In the genomic region with DNA sequence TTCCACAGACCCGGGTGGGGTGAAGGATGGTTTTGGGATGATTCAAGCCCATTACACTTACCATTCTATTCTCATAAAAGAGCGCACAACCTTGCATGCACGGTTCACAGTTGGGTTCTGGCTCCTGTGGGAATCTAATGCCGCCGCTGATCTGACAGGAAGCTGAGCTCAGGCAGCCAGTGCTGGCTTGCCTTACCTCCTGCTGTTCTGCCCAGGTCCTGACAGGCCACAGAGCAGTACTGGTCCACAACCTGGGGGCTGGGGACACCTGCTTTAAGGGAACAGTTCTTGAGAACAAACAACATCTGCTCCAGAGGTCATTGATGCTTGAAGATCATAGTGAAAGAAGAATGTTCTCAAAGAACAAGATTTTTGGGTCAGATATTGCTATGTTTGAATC, we compare ENCODE assay signal across 14 cellular contexts. TPM values are rescaled to one million over a fixed set of nuclear protein-coding genes. Genes with fewer than 3 reads are reported as not detected.
A peak's percentile ranks its signal among the peaks of the same experiment; 100 is the strongest.
DNase-seq lines count a peak whose midpoint lies in the region; ATAC-seq and TF ChIP-seq lines count a peak whose summit lies in the region.
"Had no signal": no experiment of that assay in that cellular context is flagged by ENCODE, and none has a peak within 500 bp of the region (broad histone marks: within the 10 kb centered on the region; RNA-seq: fewer than 3 reads in every experiment).

No MANE protein-coding gene starts in this region.

- H3K4me1 Mint-ChIP-seq in H9 (peaks cover 6 to 7% of the 10 kb centered on the region in 2 experiments), naive B cell (peaks cover 36 to 82% (median 81%) of the 10 kb centered on the region in 3 donors)
- H3K4me1 Mint-ChIP-seq: stimulated activated naive CD8-positive, alpha-beta T cell treated with anti-CD3 and anti-CD28 coated beads, Interleukin-15, amount 100 ng/mL, for 72 hours had no signal

- H3K4me2 ChIP-seq in H9 (ENCODE audit: insufficient read depth, insufficient read length, low read length) = no peak overlapping the region

- no peak overlapping the region for H2BK120ac ChIP-seq in H9 (ENCODE audit: low read depth, low read length, poor library complexity, severe bottlenecking)

- H2BK20ac ChIP-seq in H9 (ENCODE audit: low read depth, low read length, poor library complexity, severe bottlenecking) = no peak overlapping the region

- H2AFZ ChIP-seq in H9 (ENCODE audit: low read length) = no peak overlapping the region

- H3K27me3 Mint-ChIP-seq in H9 (ENCODE audit: low read depth) (peaks cover 6% of the 10 kb centered on the region), naive B cell (no peaks in the 10 kb centered on the region)

- H3K79me2 ChIP-seq in H9 (ENCODE audit: insufficient read depth, low read length) = no peaks in the 10 kb centered on the region

- H2BK5ac ChIP-seq in H9 (ENCODE audit: insufficient read length, low read length) = no peak overlapping the region

- H3K27ac Mint-ChIP-seq in H9 (no peak overlapping the region; a peak in 1 of 7 replicates), naive B cell (peak overlapping the region; percentile 32 to 93 (median 76))
- H3K27ac Mint-ChIP-seq: CD4-positive, alpha-beta T cell; stimulated activated naive CD8-positive, alpha-beta T cell treated with anti-CD3 and anti-CD28 coated beads, Interleukin-15, amount 100 ng/mL, for 72 hours had no signal

- no peak overlapping the region for H3K18ac ChIP-seq in H9 (ENCODE audit: insufficient read length, low read depth, low read length)

- no peak overlapping the region for H2BK12ac ChIP-seq in H9 (ENCODE audit: insufficient read length, low read depth, low read length)

- H4K5ac ChIP-seq in H9 (ENCODE audit: insufficient read length, low read depth, low read length) = no peak overlapping the region

- H3K23ac ChIP-seq in H9 (ENCODE audit: insufficient read length, low read depth, low read length) = no peak overlapping the region

- peak; percentile 53 for DNase-seq in H9
- DNase-seq in NAMALWA (ENCODE audit: low spot score) = peak; percentile 20
- DNase-seq in naive B cell = no peak
- no peak for DNase-seq in left lobe of liver (ENCODE audit: low spot score)
- DNase-seq in NCI-H2081 treated with DMSO at 0.1 percent for 48 hours (lab: John Stamatoyannopoulos, UW) = no peak
- no peak for DNase-seq in NCI-H748 (lab: John Stamatoyannopoulos, UW; ENCODE audit: unreplicated experiment)
- DNase-seq: activated effector memory CD4-positive, alpha-beta T cell treated with anti-CD3 and anti-CD28 coated beads, Interleukin-2, amount 50 U/mL, for 16 hours; CD4-positive, alpha-beta T cell; stimulated activated naive CD8-positive, alpha-beta T cell treated with anti-CD3 and anti-CD28 coated beads, Interleukin-15, amount 100 ng/mL, for 72 hours had no signal

- H3K36me3 Mint-ChIP-seq in H9 (ENCODE audit: insufficient read depth in 1 of 3, low read depth in 3 of 3) = no peaks in the 10 kb centered on the region
- H3K36me3 Mint-ChIP-seq in naive B cell = no peaks in the 10 kb centered on the region

- no peak overlapping the region for H3K9ac ChIP-seq in H9 (ENCODE audit: extremely low read depth, insufficient read length, low read length)

- no peaks in the 10 kb centered on the region for H4K20me1 ChIP-seq in H9 (ENCODE audit: control insufficient read depth, insufficient read depth, insufficient read length)

- ATAC-seq in GM18909 (IDR thresholded peaks at IDR 0.05; ENCODE audit: poor library complexity, unreplicated experiment) (peak; percentile 67), naive B cell (ENCODE audit: low read depth in 2 of 2) (peak; percentile 68 to 71), left lobe of liver (no peak)
- ATAC-seq: stimulated activated naive CD8-positive, alpha-beta T cell treated with anti-CD3 and anti-CD28 coated beads, Interleukin-15, amount 100 ng/mL, for 72 hours had no signal

- H3K79me1 ChIP-seq in H9 (ENCODE audit: insufficient read depth, low read depth, low read length, poor library complexity, severe bottlenecking) = no peaks in the 10 kb centered on the region

- H3K4me3 Mint-ChIP-seq in H9 (no peak overlapping the region), naive B cell (peak overlapping the region; percentile 70 to 92 (median 86))
- H3K4me3 Mint-ChIP-seq: CD4-positive, alpha-beta T cell; dendritic cell treated with granulocyte-macrophage colony-stimulating factor and Interleukin-4, amounts not matched to agents 40 ng/mL and 50 ng/mL, for 4 days; stimulated activated naive CD8-positive, alpha-beta T cell treated with anti-CD3 and anti-CD28 coated beads, Interleukin-15, amount 100 ng/mL, for 72 hours had no signal

- H3K27ac ChIP-seq in H9 (ENCODE audit: insufficient read length, low read depth, low read length) = no peak overlapping the region
- H3K27ac ChIP-seq: HL-60 had no signal

- H4K91ac ChIP-seq in H9 (ENCODE audit: insufficient read length, low read depth, low read length) = no peak overlapping the region

- no peak overlapping the region for H3T11ph ChIP-seq in H9 (ENCODE audit: low read length)

- H3K23me2 ChIP-seq in H9 (ENCODE audit: insufficient read length, low read depth, low read length, poor library complexity, severe bottlenecking) = no peaks in the 10 kb centered on the region

- no peak for TF ChIP-seq CTCF in H9 (conservative IDR thresholded peaks at IDR 0.05)

- WGBS in H9 (ENCODE audit: extremely low coverage, insufficient read length, low lambda C conversion rate) = no CpG with 5 or more reads among the region's 5 CpGs

- no peaks in the 10 kb centered on the region for H3K9me3 Mint-ChIP-seq in H9
- H3K9me3 Mint-ChIP-seq in naive B cell = peaks cover 0 to 3% (median 0%) of the 10 kb centered on the region in 7 donors
- H3K9me3 Mint-ChIP-seq: CD4-positive, alpha-beta T cell; dendritic cell treated with granulocyte-macrophage colony-stimulating factor and Interleukin-4, amounts not matched to agents 40 ng/mL and 50 ng/mL, for 4 days; stimulated activated naive CD8-positive, alpha-beta T cell treated with anti-CD3 and anti-CD28 coated beads, Interleukin-15, amount 100 ng/mL, for 72 hours had no signal

- no peak overlapping the region for H3K4ac ChIP-seq in H9 (ENCODE audit: low read depth, low read length)

- H4K8ac ChIP-seq in H9 (replicated peaks; ENCODE audit: insufficient read length, low read depth, low read length) = no peak overlapping the region

- no peaks in the 10 kb centered on the region; the same call in 1 of the 2 replicates for H3K4me1 ChIP-seq in H9 (ENCODE audit: insufficient read depth, low read length)

- no peak overlapping the region for H3K14ac ChIP-seq in H9 (ENCODE audit: insufficient read depth, low read length)

- no peaks in the 10 kb centered on the region for H3K9me3 ChIP-seq in H9 (ENCODE audit: control insufficient read depth, low read depth, low read length)

- H3K27me3 ChIP-seq in H9 (ENCODE audit: insufficient read depth, low read length) = no peaks in the 10 kb centered on the region

- no peak overlapping the region for H3K56ac ChIP-seq in H9 (ENCODE audit: insufficient read length, low read depth, low read length)

- no peak overlapping the region for H2AK5ac ChIP-seq in H9 (ENCODE audit: insufficient read length, low read length)

- no peak overlapping the region for H2BK15ac ChIP-seq in H9 (ENCODE audit: low read depth, low read length)

RNA-seq across cellular contexts. Expression of a gene that starts 8.0 kb away (rescaled TPM):
- total RNA-seq in H9 (2021) = 0.04 and 0.20 TPM in 2 replicates
- polyA plus RNA-seq in naive B cell (ENCODE audit: low read depth in 6 of 6) = 10 to 100 TPM in 5 of 6 donors, 1 to 10 TPM in 1; 5.8 to 23.9 (median 16.0) TPM
- 0.08 TPM for total RNA-seq in left lobe of liver
- total RNA-seq: CD4-positive, alpha-beta T cell; Daoy; fibroblast of lung had no signal

Comparison
In these comparisons a context has a peak if more than half of its experiments do, and no peak if none do; other contexts are left out.
1. DNase-seq: peak in H9 (single experiment) and NAMALWA (single experiment); none in naive B cell (single experiment), left lobe of liver (single experiment), NCI-H2081 treated with DMSO at 0.1 percent for 48 hours (single experiment) and NCI-H748 (single experiment).
2. H3K27ac Mint-ChIP-seq: peak in naive B cell (6 of 6); none in H9 (0 of 3).
3. H3K4me3 Mint-ChIP-seq: peak in naive B cell (8 of 8); none in H9 (0 of 2).